8 cellular contexts compared by ENCODE assay signal in genomic region chr20:23350855-23351838, GRCh38. TPM values are rescaled to one million over a fixed set of nuclear protein-coding genes. Genes with fewer than 3 reads are reported as not detected.
DNase-seq lines count a peak whose midpoint lies in the region; ATAC-seq and TF ChIP-seq lines count a peak whose summit lies in the region.

No MANE protein-coding gene starts in this region.

- H3K4me3 Mint-ChIP-seq in stimulated activated memory B cell treated with anti-CD40 and anti-IgM and Interleukin-4, amounts not matched to agents 10 μg/mL and 1 μg/mL and 100 μg/mL, for 72 hours = peak overlapping the region; percentile 99

- H3K9me3 ChIP-seq in endocrine pancreas (ENCODE audit: control insufficient read depth, low read length) (no peaks in the 10 kb centered on the region), mucosa of stomach (ENCODE audit: control insufficient read depth, low read length) (no peaks in the 10 kb centered on the region)

- no peaks in the 10 kb centered on the region for H3K36me3 ChIP-seq in endocrine pancreas (ENCODE audit: control insufficient read depth, insufficient read depth, low read length)
- no peaks in the 10 kb centered on the region for H3K36me3 ChIP-seq in mucosa of stomach (ENCODE audit: control insufficient read depth, insufficient read depth, low read length)

- no peaks in the 10 kb centered on the region for H3K9me3 Mint-ChIP-seq in stimulated activated memory B cell treated with anti-CD40 and anti-IgM and Interleukin-4, amounts not matched to agents 10 μg/mL and 1 μg/mL and 100 μg/mL, for 72 hours

- H3K4me1 ChIP-seq in endocrine pancreas (ENCODE audit: control insufficient read depth, insufficient read depth, low read length) = no peaks in the 10 kb centered on the region
- H3K4me1 ChIP-seq in mucosa of stomach (ENCODE audit: control insufficient read depth, insufficient read depth, low read length) = peaks cover 18% of the 10 kb centered on the region

- H3K36me3 Mint-ChIP-seq in stimulated activated memory B cell treated with anti-CD40 and anti-IgM and Interleukin-4, amounts not matched to agents 10 μg/mL and 1 μg/mL and 100 μg/mL, for 72 hours = peaks cover 11% of the 10 kb centered on the region

- DNase-seq in A172 (ENCODE audit: low spot score) (peak; percentile 45), NCI-H510A (lab: John Stamatoyannopoulos, UW) (peak; percentile 71)
- peak; percentile 28 to 35 (median 30) for DNase-seq in activated CD8-positive, alpha-beta memory T cell treated with anti-CD3 and anti-CD28 coated beads for 48 hours (ENCODE audit: low read depth in 2 of 3, low spot score in 2 of 3)

- H3K27me3 ChIP-seq in endocrine pancreas (ENCODE audit: control insufficient read depth, insufficient read depth, low read length) (no peaks in the 10 kb centered on the region), mucosa of stomach (ENCODE audit: control insufficient read depth, insufficient read depth, low read length) (no peaks in the 10 kb centered on the region)

- peak overlapping the region; percentile 99 for H3K27ac Mint-ChIP-seq in stimulated activated memory B cell treated with anti-CD40 and anti-IgM and Interleukin-4, amounts not matched to agents 10 μg/mL and 1 μg/mL and 100 μg/mL, for 72 hours

- ATAC-seq in HG03025 (IDR thresholded peaks at IDR 0.05; ENCODE audit: low FRiP score, unreplicated experiment) = peak; percentile 13
- ATAC-seq in stimulated activated memory B cell treated with anti-CD40 and anti-IgM and Interleukin-4, amounts not matched to agents 10 μg/mL and 1 μg/mL and 100 μg/mL, for 72 hours = peak; percentile 54

- TF ChIP-seq POLR2A in GM18526 (IDR thresholded peaks at IDR 0.05; ENCODE audit: extremely low read depth, insufficient read length) = peak; percentile 31

- H3K4me1 Mint-ChIP-seq in stimulated activated memory B cell treated with anti-CD40 and anti-IgM and Interleukin-4, amounts not matched to agents 10 μg/mL and 1 μg/mL and 100 μg/mL, for 72 hours = peaks cover 18% of the 10 kb centered on the region

- H3K9ac ChIP-seq in endocrine pancreas (ENCODE audit: control insufficient read depth, insufficient read depth, low read length) (peak overlapping the region; percentile 70), mucosa of stomach (ENCODE audit: low read length) (peak overlapping the region; percentile 86)

- no peaks in the 10 kb centered on the region for H3K27me3 Mint-ChIP-seq in stimulated activated memory B cell treated with anti-CD40 and anti-IgM and Interleukin-4, amounts not matched to agents 10 μg/mL and 1 μg/mL and 100 μg/mL, for 72 hours

- H3K4me3 ChIP-seq in endocrine pancreas (ENCODE audit: control insufficient read depth, insufficient read depth, low read length) = peak overlapping the region; percentile 80
- H3K4me3 ChIP-seq in mucosa of stomach (ENCODE audit: low read length) = peak overlapping the region; percentile 74

RNA-seq across cellular contexts. Expression of gene NXT1, which starts 0.6 kb away (rescaled TPM):
- 77.4 and 102 TPM in 2 replicates for total RNA-seq in A172 (2014; rRNA removed; shearing (Covaris generic))

RNA-seq across cellular contexts. Expression of gene GZF1, which starts 10.8 kb away (rescaled TPM):
- 18.7 and 22.7 TPM in 2 replicates for total RNA-seq in A172 (2014; rRNA removed; shearing (Covaris generic))

Comparison
In these comparisons a context has a peak if more than half of its experiments do, and no peak if none do; other contexts are left out.
1. Peak in every context shown above with its lines: DNase-seq, ATAC-seq and H3K4me3 ChIP-seq.